ENCODE assay signal across 13 cellular contexts in genomic region chr4:84938316-84938715, GRCh38. TPM values are rescaled to one million over a fixed set of nuclear protein-coding genes. Genes with fewer than 3 reads are reported as not detected.
A peak's percentile ranks its signal among the peaks of the same experiment; 100 is the strongest.
DNase-seq lines count a peak whose midpoint lies in the region; ATAC-seq and TF ChIP-seq lines count a peak whose summit lies in the region.
"Had no signal": no experiment of that assay in that cellular context is flagged by ENCODE, and none has a peak within 500 bp of the region (broad histone marks: within the 10 kb centered on the region; RNA-seq: fewer than 3 reads in every experiment).

No MANE protein-coding gene starts in this region.

- intact Hi-C loops in activated T-helper 1 cell treated with anti-CD3 and anti-CD28 coated beads, Interleukin-12 subunit alpha, Interleukin-12 subunit beta, Interleukin-2, Interleukin-4 antibody, amounts not matched to agents 30 ng/mL and 10 ng/mL and 1 ng/mL, durations not matched to agents 14 hours and 24 hours and 36 hours (cut with micrococcal nuclease): no loop called here
- intact Hi-C loops in vagina (cut with DNase I): no loop called here

- H3K4me3 ChIP-seq in SK-N-SH (ENCODE audit: low read depth in 2 of 2, low read length in 1 of 2) (no peak overlapping the region), fibroblast of mammary gland (ENCODE audit: control insufficient read depth, low read depth, low read length) (no peak overlapping the region), muscle layer of duodenum (ENCODE audit: low read depth in 1 of 2, low read length in 2 of 2) (no peak overlapping the region), vagina (no peak overlapping the region)
- H3K4me3 ChIP-seq: BLaER1, neural progenitor cell had no signal

- TF ChIP-seq POLR2A in vagina (IDR thresholded peaks at IDR 0.05): no peak

- DNase-seq in AG09319 (ENCODE audit: extremely low read depth, low read depth): peak; percentile 14
- DNase-seq in SK-N-SH: no peak
- DNase-seq in fibroblast of mammary gland (ENCODE audit: low read depth): peak; percentile 49
- no peak for DNase-seq in SHP77 treated with DMSO at 0.1 percent for 48 hours (lab: John Stamatoyannopoulos, UW)
- no peak for DNase-seq in activated T-helper 1 cell treated with anti-CD3 and anti-CD28 coated beads, Interleukin-12 subunit alpha, Interleukin-12 subunit beta, Interleukin-2, Interleukin-4 antibody, amounts not matched to agents 30 ng/mL and 10 ng/mL and 1 ng/mL, durations not matched to agents 14 hours and 24 hours and 36 hours (ENCODE audit: low spot score)
- no peak for DNase-seq in vagina (ENCODE audit: extremely low spot score in 2 of 2)
- DNase-seq: amygdala, NCI-H2227 treated with DMSO at 0.1 percent for 48 hours had no signal

- peaks cover 17% of the 10 kb centered on the region for H3F3A ChIP-seq in SK-N-SH (replicated peaks; ENCODE audit: insufficient read depth)

- no peak for TF ChIP-seq RAD21 in SK-N-SH (IDR thresholded peaks at IDR 0.05; ENCODE audit: low read length)

- no peaks in the 10 kb centered on the region for H3K27me3 Mint-ChIP-seq in activated T-helper 1 cell treated with anti-CD3 and anti-CD28 coated beads, Interleukin-12 subunit alpha, Interleukin-12 subunit beta, Interleukin-2, Interleukin-4 antibody, amounts not matched to agents 30 ng/mL and 10 ng/mL and 1 ng/mL, durations not matched to agents 14 hours and 24 hours and 36 hours (ENCODE audit: insufficient read depth)
- H3K27me3 Mint-ChIP-seq: IgD-negative memory B cell had no signal

- peaks cover 3 to 12% of the 10 kb centered on the region in 2 experiments; a peak in 3 of 4 replicates for H3K4me1 ChIP-seq in SK-N-SH (ENCODE audit: control insufficient read depth in 1 of 2, insufficient read depth in 2 of 2, low read depth in 1 of 2, low read length in 1 of 2)
- H3K4me1 ChIP-seq in muscle layer of duodenum (ENCODE audit: control insufficient read depth in 1 of 2, insufficient read depth in 2 of 2, low read length in 2 of 2): peaks cover 0 to 31% of the 10 kb centered on the region in 2 donors
- H3K4me1 ChIP-seq in vagina: peaks cover 27% of the 10 kb centered on the region
- H3K4me1 ChIP-seq: BLaER1 had no signal

- H2AFZ ChIP-seq in SK-N-SH (ENCODE audit: low read depth): no peak overlapping the region
- H2AFZ ChIP-seq: neural progenitor cell had no signal

- H3K27ac Mint-ChIP-seq in activated T-helper 1 cell treated with anti-CD3 and anti-CD28 coated beads, Interleukin-12 subunit alpha, Interleukin-12 subunit beta, Interleukin-2, Interleukin-4 antibody, amounts not matched to agents 30 ng/mL and 10 ng/mL and 1 ng/mL, durations not matched to agents 14 hours and 24 hours and 36 hours: no peak overlapping the region
- H3K27ac Mint-ChIP-seq: IgD-negative memory B cell, neural progenitor cell had no signal

- H3K27me3 ChIP-seq in SK-N-SH (ENCODE audit: insufficient read depth): no peaks in the 10 kb centered on the region
- no peaks in the 10 kb centered on the region for H3K27me3 ChIP-seq in muscle layer of duodenum (ENCODE audit: low read depth, low read length)
- no peaks in the 10 kb centered on the region for H3K27me3 ChIP-seq in vagina
- H3K27me3 ChIP-seq: BLaER1, neural progenitor cell had no signal

- H3K9me3 ChIP-seq in SK-N-SH (peaks cover 8% of the 10 kb centered on the region; the same call in 1 of the 2 replicates), muscle layer of duodenum (ENCODE audit: control insufficient read depth in 1 of 2, low read length in 2 of 2) (peaks cover 4 to 9% of the 10 kb centered on the region in 2 donors), vagina (peaks cover 4% of the 10 kb centered on the region)

- no peaks in the 10 kb centered on the region for H3K4me1 Mint-ChIP-seq in activated T-helper 1 cell treated with anti-CD3 and anti-CD28 coated beads, Interleukin-12 subunit alpha, Interleukin-12 subunit beta, Interleukin-2, Interleukin-4 antibody, amounts not matched to agents 30 ng/mL and 10 ng/mL and 1 ng/mL, durations not matched to agents 14 hours and 24 hours and 36 hours (ENCODE audit: low read depth)
- H3K4me1 Mint-ChIP-seq: IgD-negative memory B cell had no signal

- no peak overlapping the region; the same call in 1 of the 2 replicates for H3K9ac ChIP-seq in SK-N-SH
- H3K9ac ChIP-seq: BLaER1, neural progenitor cell had no signal

- H3K9me2 ChIP-seq in SK-N-SH: no peaks in the 10 kb centered on the region

- peaks cover 95% of the 10 kb centered on the region for H3K79me2 ChIP-seq in SK-N-SH (ENCODE audit: insufficient read depth)

- no peak for ATAC-seq in GM19351 (IDR thresholded peaks at IDR 0.05; ENCODE audit: unreplicated experiment)

- no peak overlapping the region for H3K4me3 Mint-ChIP-seq in activated T-helper 1 cell treated with anti-CD3 and anti-CD28 coated beads, Interleukin-12 subunit alpha, Interleukin-12 subunit beta, Interleukin-2, Interleukin-4 antibody, amounts not matched to agents 30 ng/mL and 10 ng/mL and 1 ng/mL, durations not matched to agents 14 hours and 24 hours and 36 hours
- H3K4me3 Mint-ChIP-seq: IgD-negative memory B cell, neural progenitor cell had no signal

- 9% methylated on average over 2 of the region's 2 CpGs for WGBS in SK-N-SH (ENCODE audit: low lambda C conversion rate)

- peak overlapping the region; percentile 53; the same call in 1 of the 2 replicates for H3K4me2 ChIP-seq in SK-N-SH
- H3K4me2 ChIP-seq: BLaER1, neural progenitor cell had no signal

- H3K36me3 ChIP-seq in SK-N-SH (replicated peaks in 1 of 2; ENCODE audit: control insufficient read depth in 1 of 2, insufficient read depth in 2 of 2, low read length in 1 of 2) (peaks cover 0 to 17% of the 10 kb centered on the region in 2 experiments), muscle layer of duodenum (ENCODE audit: control insufficient read depth in 1 of 2, insufficient read depth in 2 of 2, low read length in 2 of 2) (no peaks in the 10 kb centered on the region), vagina (no peaks in the 10 kb centered on the region)

- POLR2A ChIA-PET in SK-N-SH (lab: Yijun Ruan, JAX): no interaction called here

- no peaks in the 10 kb centered on the region for H3K36me3 Mint-ChIP-seq in activated T-helper 1 cell treated with anti-CD3 and anti-CD28 coated beads, Interleukin-12 subunit alpha, Interleukin-12 subunit beta, Interleukin-2, Interleukin-4 antibody, amounts not matched to agents 30 ng/mL and 10 ng/mL and 1 ng/mL, durations not matched to agents 14 hours and 24 hours and 36 hours (ENCODE audit: low read depth)

- TF ChIP-seq CTCF in AG09319 (IDR thresholded peaks at IDR 0.05; ENCODE audit: low read depth, low read length) (no peak), SK-N-SH (IDR thresholded peaks at IDR 0.05) (no peak), fibroblast of mammary gland (conservative IDR thresholded peaks at IDR 0.05; ENCODE audit: control insufficient read depth, insufficient read depth, low read depth, low read length) (no peak), vagina (IDR thresholded peaks at IDR 0.05) (no peak)

- CTCF ChIA-PET in SK-N-SH (lab: Yijun Ruan, JAX): no interaction called here

- H4K20me1 ChIP-seq in SK-N-SH (ENCODE audit: insufficient read depth): peaks cover 12% of the 10 kb centered on the region

- TF ChIP-seq EP300 in SK-N-SH (IDR thresholded peaks at IDR 0.05; ENCODE audit: borderline replicate concordance in 1 of 2, low read depth in 1 of 2, low read length in 1 of 2): peak in 1 of 2 experiments; percentile 60; a peak in 1 of 4 replicates

- peak overlapping the region; percentile 47 to 73; a peak in 3 of 4 replicates for H3K27ac ChIP-seq in SK-N-SH (ENCODE audit: low read depth in 2 of 2, low read length in 1 of 2)
- H3K27ac ChIP-seq in muscle layer of duodenum (ENCODE audit: low read length): peak overlapping the region; percentile 57
- H3K27ac ChIP-seq in vagina: no peak overlapping the region
- H3K27ac ChIP-seq: BLaER1, neural progenitor cell had no signal

- peaks cover 17% of the 10 kb centered on the region for H3K9me3 Mint-ChIP-seq in activated T-helper 1 cell treated with anti-CD3 and anti-CD28 coated beads, Interleukin-12 subunit alpha, Interleukin-12 subunit beta, Interleukin-2, Interleukin-4 antibody, amounts not matched to agents 30 ng/mL and 10 ng/mL and 1 ng/mL, durations not matched to agents 14 hours and 24 hours and 36 hours

TF ChIP-seq in SK-N-SH, 30 proteins besides CTCF, POLR2A, EP300 and RAD21 (continues in another document):
- TF ChIP-seq YY1 (IDR thresholded peaks at IDR 0.05; ENCODE audit: low read depth) (no peak), RFX5 (IDR thresholded peaks at IDR 0.05; ENCODE audit: low read length) (no peak), NRF1 (IDR thresholded peaks at IDR 0.05; ENCODE audit: low read depth, low read length) (no peak), EZH2phosphoT487 (IDR thresholded peaks at IDR 0.05; ENCODE audit: borderline replicate concordance, low read depth) (no peak), PBX3 (IDR thresholded peaks at IDR 0.05) (peak; percentile 73), TEAD4 (IDR thresholded peaks at IDR 0.05; ENCODE audit: borderline replicate concordance, insufficient read depth) (peak; percentile 77), MAX (IDR thresholded peaks at IDR 0.05; ENCODE audit: low read depth) (no peak), SMC3 (IDR thresholded peaks at IDR 0.05; ENCODE audit: low read depth, low read length) (no peak), ELF1 (IDR thresholded peaks at IDR 0.05) (no peak), TCF12 (IDR thresholded peaks at IDR 0.05) (peak; percentile 79), MEF2A (IDR thresholded peaks at IDR 0.05; ENCODE audit: borderline replicate concordance, low read depth) (peak; percentile 54)

RNA-seq across cellular contexts. Expression of gene WDFY3, which starts 28.2 kb away (rescaled TPM):
- polyA plus RNA-seq in SK-N-SH (2012; rRNA removed): 13.8 and 17.4 TPM in 2 replicates
- polyA plus RNA-seq in SK-N-SH (2012; cell fraction: cytosol; rRNA removed): 10.2 and 14.0 TPM in 2 replicates
- 22.9 and 35.1 TPM in 2 replicates for polyA plus RNA-seq in SK-N-SH (2012; cell fraction: nucleus; rRNA removed)
- total RNA-seq in activated T-helper 1 cell treated with anti-CD3 and anti-CD28 coated beads, Interleukin-12 subunit alpha, Interleukin-12 subunit beta, Interleukin-2, Interleukin-4 antibody, amounts not matched to agents 30 ng/mL and 10 ng/mL and 1 ng/mL, durations not matched to agents 14 hours and 24 hours and 36 hours: 0.39 and 1.1 TPM in 2 replicates
- total RNA-seq in vagina: 67.8 TPM
- polyA plus RNA-seq: IgD-negative memory B cell had no signal

Comparison
In these comparisons a context has a peak if more than half of its experiments do, and no peak if none do; other contexts are left out.
1. DNase-seq: peak in AG09319 (single experiment) and fibroblast of mammary gland (single experiment); none in SK-N-SH (single experiment), SHP77 treated with DMSO at 0.1 percent for 48 hours (single experiment), activated T-helper 1 cell treated with anti-CD3 and anti-CD28 coated beads, Interleukin-12 subunit alpha, Interleukin-12 subunit beta, Interleukin-2, Interleukin-4 antibody, amounts not matched to agents 30 ng/mL and 10 ng/mL and 1 ng/mL, durations not matched to agents 14 hours and 24 hours and 36 hours (single experiment) and vagina (0 of 2).
2. RNA of gene WDFY3, which starts 28.2 kb away (total RNA-seq): 67.8 TPM in vagina (single experiment); 0.39 to 1.1 TPM in activated T-helper 1 cell treated with anti-CD3 and anti-CD28 coated beads, Interleukin-12 subunit alpha, Interleukin-12 subunit beta, Interleukin-2, Interleukin-4 antibody, amounts not matched to agents 30 ng/mL and 10 ng/mL and 1 ng/mL, durations not matched to agents 14 hours and 24 hours and 36 hours; every median in the first group is over 10 times any median in the second.